2 cellular contexts compared by ENCODE assay signal in genomic region chr16:65722429-65722828, GRCh38.
TF ChIP-seq lines count a peak whose summit lies in the region.

No MANE protein-coding gene starts in this region.

TF ChIP-seq in HepG2, 621 proteins besides CTCF, POLR2A, EP300 and RAD21:
- TF ChIP-seq, protein P1, sequence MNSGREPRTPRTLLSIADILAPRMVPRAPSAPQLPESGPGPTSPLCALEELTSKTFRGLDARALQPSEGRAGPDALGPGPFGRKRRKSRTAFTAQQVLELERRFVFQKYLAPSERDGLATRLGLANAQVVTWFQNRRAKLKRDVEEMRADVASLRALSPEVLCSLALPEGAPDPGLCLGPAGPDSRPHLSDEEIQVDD (CRISPR knock-in tag; IDR thresholded peaks at IDR 0.05; ENCODE audit: borderline replicate concordance) = no peak
- no peak for TF ChIP-seq ZNF773 (CRISPR knock-in tag; IDR thresholded peaks at IDR 0.05; ENCODE audit: borderline replicate concordance)
- 0 out of 2 replicates have a peak, but pooled peaks have one; percentile 14 for TF ChIP-seq STAG1 (CRISPR knock-in tag; IDR thresholded peaks at IDR 0.05)

TF ChIP-seq in H1, 55 proteins besides CTCF, POLR2A, EP300 and RAD21:
- TF ChIP-seq, protein P2, sequence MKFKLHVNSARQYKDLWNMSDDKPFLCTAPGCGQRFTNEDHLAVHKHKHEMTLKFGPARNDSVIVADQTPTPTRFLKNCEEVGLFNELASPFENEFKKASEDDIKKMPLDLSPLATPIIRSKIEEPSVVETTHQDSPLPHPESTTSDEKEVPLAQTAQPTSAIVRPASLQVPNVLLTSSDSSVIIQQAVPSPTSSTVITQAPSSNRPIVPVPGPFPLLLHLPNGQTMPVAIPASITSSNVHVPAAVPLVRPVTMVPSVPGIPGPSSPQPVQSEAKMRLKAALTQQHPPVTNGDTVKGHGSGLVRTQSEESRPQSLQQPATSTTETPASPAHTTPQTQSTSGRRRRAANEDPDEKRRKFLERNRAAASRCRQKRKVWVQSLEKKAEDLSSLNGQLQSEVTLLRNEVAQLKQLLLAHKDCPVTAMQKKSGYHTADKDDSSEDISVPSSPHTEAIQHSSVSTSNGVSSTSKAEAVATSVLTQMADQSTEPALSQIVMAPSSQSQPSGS (IDR thresholded peaks at IDR 0.05; ENCODE audit: low read length) = no peak
- TF ChIP-seq KDM1A (IDR thresholded peaks at IDR 0.05; ENCODE audit: borderline replicate concordance, low read length) (no peak), POU5F1 (IDR thresholded peaks at IDR 0.05; ENCODE audit: low read depth, low read length) (no peak), RFX5 (IDR thresholded peaks at IDR 0.05; ENCODE audit: borderline replicate concordance, low read depth, low read length) (no peak), MAFK (IDR thresholded peaks at IDR 0.05; ENCODE audit: low read depth, low read length) (no peak), KDM4A (IDR thresholded peaks at IDR 0.05; ENCODE audit: low read depth, low read length, severe bottlenecking) (no peak), TCF12 (IDR thresholded peaks at IDR 0.05; ENCODE audit: low read depth, low read length) (no peak), BRCA1 (IDR thresholded peaks at IDR 0.05; ENCODE audit: low read depth, low read length) (no peak), SP1 (IDR thresholded peaks at IDR 0.05; ENCODE audit: low read depth, low read length) (no peak), ATF3 (IDR thresholded peaks at IDR 0.05; ENCODE audit: insufficient read depth, low read depth, low read length) (no peak)
